Comparison of ENCODE assay signal across 12 cellular contexts in genomic region chr2:234968633-234969328, GRCh38. TPM values are rescaled to one million over a fixed set of nuclear protein-coding genes. Genes with fewer than 3 reads are reported as not detected.
DNase-seq lines count a peak whose midpoint lies in the region; ATAC-seq and TF ChIP-seq lines count a peak whose summit lies in the region.
"Had no signal": no experiment of that assay in that cellular context is flagged by ENCODE, and none has a peak within 500 bp of the region (broad histone marks: within the 10 kb centered on the region; RNA-seq: fewer than 3 reads in every experiment).

No MANE protein-coding gene starts in this region.

- DNase-seq in AG10803 (ENCODE audit: low read depth) (peak; percentile 55), HFFc6 (no peak), SK-N-MC (ENCODE audit: low read depth, low spot score) (no peak), HPDE6-E6E7 (ENCODE audit: extremely low spot score) (no peak), occipital lobe (lab: John Stamatoyannopoulos, UW) (no peak)
- DNase-seq in naive thymus-derived CD4-positive, alpha-beta T cell, result no peak
- DNase-seq: activated T-cell treated with anti-CD3 and anti-CD28 coated beads, Interleukin-2, amount 50 U/mL, for 72 hours; effector CD4-positive, alpha-beta T cell; KBM-7 had no signal

- CTCF ChIA-PET in naive thymus-derived CD4-positive, alpha-beta T cell (lab: Charles Lee), result no interaction called here

- POLR2A ChIA-PET in naive thymus-derived CD4-positive, alpha-beta T cell (lab: Charles Lee), result no interaction called here

- no peaks in the 10 kb centered on the region for H3K9me3 ChIP-seq in SK-N-MC (ENCODE audit: low read depth, low read length)
- H3K9me3 ChIP-seq in naive thymus-derived CD4-positive, alpha-beta T cell (ENCODE audit: control insufficient read depth in 2 of 3, low read length in 3 of 3), result no peaks in the 10 kb centered on the region

- intact Hi-C loops in naive thymus-derived CD4-positive, alpha-beta T cell (cut with micrococcal nuclease), result no loop called here

- no peak overlapping the region for H3K27ac ChIP-seq in SK-N-MC
- H3K27ac ChIP-seq in naive thymus-derived CD4-positive, alpha-beta T cell (ENCODE audit: low read depth, low read length), result no peak overlapping the region

- no peaks in the 10 kb centered on the region for H3K9me3 Mint-ChIP-seq in HFFc6
- no peaks in the 10 kb centered on the region for H3K9me3 Mint-ChIP-seq in naive thymus-derived CD4-positive, alpha-beta T cell
- H3K9me3 Mint-ChIP-seq: activated T-cell treated with anti-CD3 and anti-CD28 coated beads, Interleukin-2, amount 50 U/mL, for 72 hours had no signal

- H3K4me1 ChIP-seq in naive thymus-derived CD4-positive, alpha-beta T cell (ENCODE audit: control insufficient read depth in 2 of 2, insufficient read depth in 2 of 2, low read length in 2 of 2), result no peaks in the 10 kb centered on the region

- peak overlapping the region; percentile 76 for H3K4me3 Mint-ChIP-seq in HFFc6
- no peak overlapping the region for H3K4me3 Mint-ChIP-seq in naive thymus-derived CD4-positive, alpha-beta T cell
- H3K4me3 Mint-ChIP-seq: activated T-cell treated with anti-CD3 and anti-CD28 coated beads, Interleukin-2, amount 50 U/mL, for 72 hours had no signal

- peaks cover 61% of the 10 kb centered on the region for H3K36me3 Mint-ChIP-seq in HFFc6 (ENCODE audit: low read depth)
- H3K36me3 Mint-ChIP-seq in naive thymus-derived CD4-positive, alpha-beta T cell, result no peaks in the 10 kb centered on the region

- TF ChIP-seq CTCF in AG10803 (conservative IDR thresholded peaks at IDR 0.05; ENCODE audit: low read length) (no peak), HFFc6 (IDR thresholded peaks at IDR 0.05) (no peak)

- peaks cover 94% of the 10 kb centered on the region for H3K4me1 Mint-ChIP-seq in HFFc6 (ENCODE audit: low read depth)
- peaks cover 0 to 7% (median 0%) of the 10 kb centered on the region in 7 donors for H3K4me1 Mint-ChIP-seq in naive thymus-derived CD4-positive, alpha-beta T cell

- no peak overlapping the region for H3K9ac ChIP-seq in SK-N-MC (ENCODE audit: insufficient read length)

- H3K36me3 ChIP-seq in SK-N-MC (ENCODE audit: insufficient read depth, low read length), result peaks cover 3% of the 10 kb centered on the region; the same call in 1 of the 2 replicates
- no peaks in the 10 kb centered on the region for H3K36me3 ChIP-seq in naive thymus-derived CD4-positive, alpha-beta T cell (ENCODE audit: control insufficient read depth in 2 of 3, insufficient read depth in 3 of 3, low read length in 3 of 3)

- peak; percentile 19 for ATAC-seq in naive thymus-derived CD4-positive, alpha-beta T cell
- ATAC-seq in HG03571 (IDR thresholded peaks at IDR 0.05; ENCODE audit: unreplicated experiment) (no peak), GM21576 (IDR thresholded peaks at IDR 0.05; ENCODE audit: unreplicated experiment) (no peak)
- ATAC-seq: activated CD4-positive, CD25-positive, alpha-beta regulatory T cell treated with anti-CD3 and anti-CD28 coated beads, Interleukin-2, amount 50 U/mL, for 24 hours; activated T-cell treated with anti-CD3 and anti-CD28 coated beads, Interleukin-2, amount 50 U/mL, for 72 hours had no signal

- peaks cover 15% of the 10 kb centered on the region for H3K27me3 Mint-ChIP-seq in HFFc6 (ENCODE audit: insufficient read depth)
- peaks cover 3 to 45% (median 27%) of the 10 kb centered on the region in 5 donors for H3K27me3 Mint-ChIP-seq in naive thymus-derived CD4-positive, alpha-beta T cell

- H3K27ac Mint-ChIP-seq in HFFc6, result peak overlapping the region; percentile 91
- no peak overlapping the region for H3K27ac Mint-ChIP-seq in naive thymus-derived CD4-positive, alpha-beta T cell
- H3K27ac Mint-ChIP-seq: activated T-cell treated with anti-CD3 and anti-CD28 coated beads, Interleukin-2, amount 50 U/mL, for 72 hours had no signal

- peaks cover 0 to 5% of the 10 kb centered on the region in 2 donors for H3K27me3 ChIP-seq in naive thymus-derived CD4-positive, alpha-beta T cell (ENCODE audit: control insufficient read depth in 2 of 2, insufficient read depth in 2 of 2, low read length in 2 of 2)

- peak overlapping the region; percentile 15; the same call in 1 of the 2 replicates for H3K4me3 ChIP-seq in AG10803 (ENCODE audit: low read length)
- H3K4me3 ChIP-seq in SK-N-MC, result peak overlapping the region; percentile 69
- H3K4me3 ChIP-seq in naive thymus-derived CD4-positive, alpha-beta T cell (ENCODE audit: low read length), result no peak overlapping the region

RNA-seq across cellular contexts. Expression of gene SH3BP4, which starts 17.0 kb away (rescaled TPM):
- 10 to 100 TPM; 82.3 to 98.7 (median 87.8) TPM for total RNA-seq in HFFc6 (2021; fragmentation: NEBNext Ultra II Directional; extraction: Animal tissue kit (Norgen Biotek cat#: 25700))
- total RNA-seq in naive thymus-derived CD4-positive, alpha-beta T cell, result 1 to 10 TPM in 1 of 5 experiments, under 1 TPM in 3, not detected in 1; 0.41 to 2.6 (median 0.63) TPM
- not detected for polyA plus RNA-seq in naive thymus-derived CD4-positive, alpha-beta T cell
- 5.5 TPM for total RNA-seq in occipital lobe

Comparison
In these comparisons a context has a peak if more than half of its experiments do, and no peak if none do; other contexts are left out.
1. RNA of gene SH3BP4, which starts 17.0 kb away (total RNA-seq): 82.3 to 98.7 TPM in HFFc6; 5.5 TPM in occipital lobe (single experiment) and 0.41 to 2.6 TPM in naive thymus-derived CD4-positive, alpha-beta T cell; every median in the first group is over 10 times any median in the second.